19 cellular contexts compared by ENCODE assay signal in the genomic region with DNA sequence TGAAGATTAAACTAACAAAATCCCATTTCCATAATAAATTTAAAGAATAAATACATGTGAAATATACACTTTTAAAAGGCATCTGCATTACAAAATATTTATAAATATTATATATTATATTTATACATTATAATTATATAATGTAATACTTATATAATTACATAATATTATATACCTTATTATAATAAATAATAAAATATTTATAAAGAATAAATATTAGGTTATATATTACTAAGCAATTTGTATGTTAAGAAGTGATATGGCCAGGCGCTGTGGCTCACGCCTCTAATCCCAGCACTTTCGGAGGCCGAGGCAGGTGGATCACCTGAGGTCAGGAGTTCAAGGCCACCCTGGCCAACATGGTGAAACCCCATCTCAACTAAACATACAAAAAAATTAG.
"Had no signal": no experiment of that assay in that cellular context is flagged by ENCODE, and none has a peak within 500 bp of the region (broad histone marks: within the 10 kb centered on the region; RNA-seq: fewer than 3 reads in every experiment).

No MANE protein-coding gene starts in this region.

- H3K4me2 ChIP-seq: SK-N-SH had no signal

- FAIRE-seq: HTR-8/SVneo had no signal

- H3K27ac ChIP-seq: RWPE1 had no signal

- H3K9me3 ChIP-seq: SK-N-SH had no signal

- DNase-seq: KBM-7, MV-4-11, NCI-H1048, NCI-H1105, NCI-H1417, NCI-H1436 treated with DMSO at 0.1 percent for 48 hours, NCI-H1694, NCI-H187 treated with DMSO at 0.1 percent for 48 hours, NCI-H2029 treated with DMSO at 0.1 percent for 48 hours, NCI-H2171 treated with DMSO at 0.1 percent for 48 hours, NCI-H345, NCI-H446 treated with DMSO at 0.1 percent for 48 hours, NCI-H510A treated with DMSO at 0.1 percent for 48 hours, NCI-H526 treated with DMSO at 0.1 percent for 48 hours, NCI-H774, SHP77, SK-N-SH had no signal
